ENCODE assay signal across 28 cellular contexts in genomic region chr1:47756411-47756810, GRCh38.
"Had no signal": no experiment of that assay in that cellular context is flagged by ENCODE, and none has a peak within 500 bp of the region (broad histone marks: within the 10 kb centered on the region; RNA-seq: fewer than 3 reads in every experiment).

No MANE protein-coding gene starts in this region.

- DNase-seq: activated B cell treated with CpG ODN at 0.5 μM for 24 hours; activated CD4-positive, alpha-beta T cell treated with anti-CD3 and anti-CD28 coated beads for 36 hours; activated CD8-positive, alpha-beta T cell treated with anti-CD3 and anti-CD28 coated beads, Interleukin-2, amount 10 ng/mL, durations not matched to agents 7 days and 5 days; activated gamma-delta T cell; activated naive CD4-positive, alpha-beta T cell treated with anti-CD3 and anti-CD28 coated beads, Interleukin-2, amount 10 ng/mL, durations not matched to agents 7 days and 5 days; activated naive CD8-positive, alpha-beta T cell treated with anti-CD3 and anti-CD28 coated beads, Interleukin-2, amount 10 ng/mL, durations not matched to agents 7 days and 5 days; amniotic stem cell; brain microvascular endothelial cell; caudate nucleus; foreskin keratinocyte; heart left ventricle; hypothalamus; immature natural killer cell; kidney glomerular epithelial cell; left ventricle myocardium inferior; ovary; retina; stimulated activated CD4-positive, alpha-beta T cell treated with anti-CD3 and anti-CD28 coated beads, Interleukin-1b, Interleukin-23, amount 100 ng/mL, for 48 hours; stimulated activated naive CD4-positive, alpha-beta T cell; T-cell had no signal

- H3K27me3 Mint-ChIP-seq: activated naive CD8-positive, alpha-beta T cell treated with anti-CD3 and anti-CD28 coated beads, Interleukin-2, amount 10 ng/mL, durations not matched to agents 7 days and 5 days had no signal

- H3K27ac Mint-ChIP-seq: activated B cell treated with CpG ODN at 0.5 μM for 24 hours; activated CD4-positive, alpha-beta T cell treated with anti-CD3 and anti-CD28 coated beads for 36 hours; activated CD8-positive, alpha-beta T cell treated with anti-CD3 and anti-CD28 coated beads, Interleukin-2, amount 10 ng/mL, durations not matched to agents 7 days and 5 days; activated naive CD4-positive, alpha-beta T cell treated with anti-CD3 and anti-CD28 coated beads, Interleukin-2, amount 10 ng/mL, durations not matched to agents 7 days and 5 days; activated naive CD8-positive, alpha-beta T cell treated with anti-CD3 and anti-CD28 coated beads, Interleukin-2, amount 10 ng/mL, durations not matched to agents 7 days and 5 days; dendritic cell treated with granulocyte-macrophage colony-stimulating factor and Interleukin-4, amounts not matched to agents 40 ng/mL and 50 ng/mL, for 4 days; immature natural killer cell; T-cell had no signal

- ATAC-seq: activated CD4-positive, alpha-beta T cell treated with anti-CD3 and anti-CD28 coated beads for 36 hours; activated CD8-positive, alpha-beta T cell treated with anti-CD3 and anti-CD28 coated beads, Interleukin-2, amount 10 ng/mL, durations not matched to agents 7 days and 5 days; foreskin keratinocyte; heart left ventricle; sciatic nerve; T-cell had no signal

- H3K36me3 Mint-ChIP-seq: activated naive CD4-positive, alpha-beta T cell treated with anti-CD3 and anti-CD28 coated beads, Interleukin-2, amount 10 ng/mL, durations not matched to agents 7 days and 5 days; activated naive CD8-positive, alpha-beta T cell treated with anti-CD3 and anti-CD28 coated beads, Interleukin-2, amount 10 ng/mL, durations not matched to agents 7 days and 5 days; immature natural killer cell; T-cell had no signal

- H3K4me1 Mint-ChIP-seq: activated B cell treated with CpG ODN at 0.5 μM for 24 hours; activated CD4-positive, alpha-beta T cell treated with anti-CD3 and anti-CD28 coated beads for 36 hours; activated naive CD4-positive, alpha-beta T cell treated with anti-CD3 and anti-CD28 coated beads, Interleukin-2, amount 10 ng/mL, durations not matched to agents 7 days and 5 days; activated naive CD8-positive, alpha-beta T cell treated with anti-CD3 and anti-CD28 coated beads, Interleukin-2, amount 10 ng/mL, durations not matched to agents 7 days and 5 days; immature natural killer cell; T-cell had no signal

- H3K9me3 Mint-ChIP-seq: activated B cell treated with CpG ODN at 0.5 μM for 24 hours; activated naive CD4-positive, alpha-beta T cell treated with anti-CD3 and anti-CD28 coated beads, Interleukin-2, amount 10 ng/mL, durations not matched to agents 7 days and 5 days; activated naive CD8-positive, alpha-beta T cell treated with anti-CD3 and anti-CD28 coated beads, Interleukin-2, amount 10 ng/mL, durations not matched to agents 7 days and 5 days; dendritic cell treated with granulocyte-macrophage colony-stimulating factor and Interleukin-4, amounts not matched to agents 40 ng/mL and 50 ng/mL, for 4 days; immature natural killer cell; T-cell had no signal

- H3K4me3 ChIP-seq: esophagus muscularis mucosa, heart left ventricle, left ventricle myocardium inferior, lung, ovary, prostate gland, skin epidermis, suprapubic skin, tibial nerve had no signal

- H3K27ac ChIP-seq: brain microvascular endothelial cell, esophagus muscularis mucosa, foreskin keratinocyte, heart left ventricle, left ventricle myocardium inferior, ovary, prostate gland, skin epidermis, suprapubic skin, tibial nerve had no signal

- H3K4me3 Mint-ChIP-seq: activated B cell treated with CpG ODN at 0.5 μM for 24 hours; activated CD4-positive, alpha-beta T cell treated with anti-CD3 and anti-CD28 coated beads for 36 hours; activated CD8-positive, alpha-beta T cell treated with anti-CD3 and anti-CD28 coated beads, Interleukin-2, amount 10 ng/mL, durations not matched to agents 7 days and 5 days; activated naive CD4-positive, alpha-beta T cell treated with anti-CD3 and anti-CD28 coated beads, Interleukin-2, amount 10 ng/mL, durations not matched to agents 7 days and 5 days; activated naive CD8-positive, alpha-beta T cell treated with anti-CD3 and anti-CD28 coated beads, Interleukin-2, amount 10 ng/mL, durations not matched to agents 7 days and 5 days; dendritic cell treated with granulocyte-macrophage colony-stimulating factor and Interleukin-4, amounts not matched to agents 40 ng/mL and 50 ng/mL, for 4 days; immature natural killer cell; T-cell had no signal
